20 cellular contexts compared by ENCODE assay signal in genomic region chr20:47689726-47690125, GRCh38.
DNase-seq lines count a peak whose midpoint lies in the region; ATAC-seq, FAIRE-seq and TF ChIP-seq lines count a peak whose summit lies in the region.
"Had no signal": no experiment of that assay in that cellular context is flagged by ENCODE, and none has a peak within 500 bp of the region (broad histone marks: within the 10 kb centered on the region; RNA-seq: fewer than 3 reads in every experiment).

No MANE protein-coding gene starts in this region.

- no peak overlapping the region for H3K4me2 ChIP-seq in astrocyte (ENCODE audit: low read length)

- no peak overlapping the region for H3K4me3 Mint-ChIP-seq in astrocyte (ENCODE audit: unreplicated experiment)
- H3K4me3 Mint-ChIP-seq in endothelial cell (ENCODE audit: unreplicated experiment): peak overlapping the region; percentile 65
- H3K4me3 Mint-ChIP-seq: CD4-positive, alpha-beta memory T cell; HFFc6 had no signal

- no peaks in the 10 kb centered on the region for H3K36me3 ChIP-seq in astrocyte (ENCODE audit: insufficient read depth, low read length)
- no peaks in the 10 kb centered on the region for H3K36me3 ChIP-seq in transverse colon

- H3K9ac ChIP-seq in astrocyte (ENCODE audit: low read length): no peak overlapping the region

- H3K27ac ChIP-seq in astrocyte (ENCODE audit: low read depth, low read length) (no peak overlapping the region), transverse colon (no peak overlapping the region)
- H3K27ac ChIP-seq: C4-2B had no signal

- TF ChIP-seq POLR2A in transverse colon (IDR thresholded peaks at IDR 0.05): no peak

- H3K4me1 Mint-ChIP-seq in astrocyte (ENCODE audit: low read depth, unreplicated experiment) (peaks cover 34% of the 10 kb centered on the region), endothelial cell (ENCODE audit: unreplicated experiment) (no peaks in the 10 kb centered on the region)
- H3K4me1 Mint-ChIP-seq: CD4-positive, alpha-beta memory T cell had no signal

- in situ Hi-C loops in Caki2 (cut with HindIII; ENCODE audit: low pct_unique_long_range_greater_than_20kb, low sequenced_read_pairs) (no loop called here), transverse colon (cut with MboI; ENCODE audit: low pct_ligation_motif_present in 1 of 4, low pct_unique_long_range_greater_than_20kb in 1 of 4, low sequenced_read_pairs in 3 of 4) (loop anchor here in 1 of 4 donors (10.0 kb wide), 1 partner anchor 925 kb away; no protein-coding TSS in a partner anchor)

- no peak overlapping the region for H3K4me3 ChIP-seq in astrocyte (ENCODE audit: insufficient read depth, low read depth, low read length)
- H3K4me3 ChIP-seq in transverse colon: no peak overlapping the region

- H3K9me3 Mint-ChIP-seq in astrocyte (ENCODE audit: unreplicated experiment) (no peaks in the 10 kb centered on the region), endothelial cell (ENCODE audit: unreplicated experiment) (peaks cover 17% of the 10 kb centered on the region)

- H3K27me3 ChIP-seq in astrocyte (ENCODE audit: insufficient read depth, low read length) (no peaks in the 10 kb centered on the region), transverse colon (no peaks in the 10 kb centered on the region)
- H3K27me3 ChIP-seq: BE2C had no signal

- FAIRE-seq in astrocyte (lab: Jason Lieb, UNC): no peak
- FAIRE-seq: D721Med, G401.6, GM12892, H1 had no signal

- H3K27ac Mint-ChIP-seq in astrocyte (ENCODE audit: unreplicated experiment) (peak overlapping the region; percentile 73), endothelial cell (ENCODE audit: unreplicated experiment) (no peak overlapping the region)
- H3K27ac Mint-ChIP-seq: CD4-positive, alpha-beta memory T cell; HFFc6 had no signal

- peaks cover 27% of the 10 kb centered on the region for H3K9me3 ChIP-seq in astrocyte (ENCODE audit: insufficient read depth, low read depth, low read length)
- peaks cover 0 to 11% of the 10 kb centered on the region in 2 donors for H3K9me3 ChIP-seq in transverse colon

- intact Hi-C loops in transverse colon (cut with DNase I; ENCODE audit: low total_unique reads): no loop called here

- H3K4me1 ChIP-seq in astrocyte (ENCODE audit: insufficient read depth, low read length) (peaks cover 22% of the 10 kb centered on the region), transverse colon (no peaks in the 10 kb centered on the region)
- H3K4me1 ChIP-seq: BE2C had no signal

- TF ChIP-seq EP300 in transverse colon (IDR thresholded peaks at IDR 0.05; ENCODE audit: low read depth): no peak

- no peaks in the 10 kb centered on the region for H3K79me2 ChIP-seq in astrocyte (ENCODE audit: insufficient read depth, low read length)

- WGBS in transverse colon (ENCODE audit: low coverage in 1 of 2), 2 donors: 86 to 88% methylated on average over 1 of the region's 1 CpG

- no peaks in the 10 kb centered on the region for H3K27me3 Mint-ChIP-seq in astrocyte (ENCODE audit: low read depth, unreplicated experiment)
- H3K27me3 Mint-ChIP-seq in endothelial cell (ENCODE audit: unreplicated experiment): peaks cover 5% of the 10 kb centered on the region

- no peak for ATAC-seq in GM18498 (IDR thresholded peaks at IDR 0.05; ENCODE audit: unreplicated experiment)

- TF ChIP-seq CTCF in astrocyte (IDR thresholded peaks at IDR 0.05; ENCODE audit: insufficient read depth, low read depth, low read length) (no peak), endothelial cell (IDR thresholded peaks at IDR 0.05; ENCODE audit: unreplicated experiment) (no peak), transverse colon (IDR thresholded peaks at IDR 0.05) (no peak)

- no peak overlapping the region for H2AFZ ChIP-seq in astrocyte (ENCODE audit: low read depth, low read length)

- H3K36me3 Mint-ChIP-seq in astrocyte (ENCODE audit: low read depth, unreplicated experiment): peaks cover 4% of the 10 kb centered on the region
- H3K36me3 Mint-ChIP-seq in endothelial cell (ENCODE audit: low read depth, unreplicated experiment): peaks cover 47% of the 10 kb centered on the region
- H3K36me3 Mint-ChIP-seq: CD4-positive, alpha-beta memory T cell had no signal

- DNase-seq in Caki2 (ENCODE audit: low read depth) (peak; percentile 27), astrocyte (ENCODE audit: low read depth) (no peak), endothelial cell (ENCODE audit: low spot score) (no peak), renal cortical epithelial cell (ENCODE audit: low read depth) (peak; percentile 18), SKM-1 (lab: John Stamatoyannopoulos, UW; ENCODE audit: unreplicated experiment) (no peak), transverse colon (no peak)
- DNase-seq: BE2C; CD4-positive, alpha-beta memory T cell; DMS153; DMS79 treated with DMSO at 0.1 percent for 48 hours; EL; HCEC 1CT; HFFc6; IMR-90 had no signal

- H4K20me1 ChIP-seq in astrocyte (ENCODE audit: insufficient read depth, low read length): no peaks in the 10 kb centered on the region

Comparison
In these comparisons a context has a peak if more than half of its experiments do, and no peak if none do; other contexts are left out.
1. DNase-seq: peak in Caki2 (single experiment) and renal cortical epithelial cell (single experiment); none in astrocyte (single experiment), endothelial cell (single experiment), SKM-1 (single experiment) and transverse colon (single experiment).